ENCODE assay signal across 26 cellular contexts in the genomic region with DNA sequence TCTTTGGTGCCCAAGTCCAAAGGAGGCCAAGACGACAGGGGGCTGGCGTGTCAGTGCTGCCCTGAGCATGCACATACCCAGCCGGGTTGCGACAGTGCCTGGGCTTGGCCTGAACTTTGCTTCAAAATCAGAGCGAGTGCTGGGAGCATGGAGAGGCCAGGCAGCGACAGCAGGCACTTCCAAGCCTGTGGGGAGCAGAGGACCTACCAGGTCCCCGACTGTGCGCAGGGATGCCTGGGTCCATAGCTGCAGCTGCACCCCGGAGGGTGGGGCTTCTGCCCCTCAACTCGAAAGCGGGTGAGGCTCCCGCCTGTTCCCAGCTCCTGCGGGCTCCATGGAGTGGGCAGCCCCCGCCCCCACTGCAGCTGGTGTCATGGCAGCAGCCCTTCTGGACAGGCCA.
"Had no signal": no experiment of that assay in that cellular context is flagged by ENCODE, and none has a peak within 500 bp of the region (broad histone marks: within the 10 kb centered on the region; RNA-seq: fewer than 3 reads in every experiment).

No MANE protein-coding gene starts in this region.

- DNase-seq: activated CD4-positive, alpha-beta memory T cell treated with anti-CD3 and anti-CD28 coated beads for 36 hours; activated CD4-positive, alpha-beta T cell treated with anti-CD3 and anti-CD28 coated beads, Interleukin-2, amount 10 ng/mL, durations not matched to agents 7 days and 5 days; activated CD4-positive, CD25-positive, alpha-beta regulatory T cell; activated gamma-delta T cell treated with Interleukin-2 at 50 U/mL for 16 hours; activated naive CD4-positive, alpha-beta T cell treated with anti-CD3 and anti-CD28 coated beads, Interleukin-2, amount 10 ng/mL, durations not matched to agents 7 days and 5 days; activated naive CD8-positive, alpha-beta T cell treated with anti-CD3 and anti-CD28 coated beads for 36 hours; activated T-cell treated with anti-CD3 and anti-CD28 coated beads for 4 hours; activated T-cell treated with anti-CD3 and anti-CD28 coated beads, Interleukin-2, amount 50 U/mL, for 48 hours; Karpas-422; MM.1S; NCI-H1105; NCI-H1436; NCI-H1694 treated with DMSO at 0.1 percent for 48 hours; NCI-H2029 treated with DMSO at 0.1 percent for 48 hours; NCI-H345; NCI-H510A; NCI-H526 treated with DMSO at 0.1 percent for 48 hours; NCI-H82; OCI-M1; Right ventricle myocardium superior; RPMI8226; SJCRH30; SK-N-SH; T-helper 1 cell had no signal

- H3K4me3 ChIP-seq: K562, SJCRH30 had no signal

- H3K4me2 ChIP-seq: SK-N-SH had no signal

- H3K4me1 ChIP-seq: SJCRH30 had no signal

- H3K9ac ChIP-seq: SK-N-SH had no signal

- H3K9me3 ChIP-seq: SJCRH30, SK-N-SH had no signal

- ATAC-seq: K562, Panc1 had no signal

- H3K36me3 ChIP-seq: SJCRH30 had no signal

- H3K27me3 ChIP-seq: SJCRH30 had no signal

- H3K27ac ChIP-seq: SJCRH30 had no signal
